Comparison of ENCODE assay signal across 33 cellular contexts in genomic region chr20:12433724-12434123, GRCh38.
"Had no signal": no experiment of that assay in that cellular context is flagged by ENCODE, and none has a peak within 500 bp of the region (broad histone marks: within the 10 kb centered on the region; RNA-seq: fewer than 3 reads in every experiment).

No MANE protein-coding gene starts in this region.

- H3K4me2 ChIP-seq: KMS-11 had no signal

- DNase-seq: Karpas-422, Kasumi-1, KBM-7, KG1, MG63, MM.1S, MV-4-11, NCI-H1048, NCI-H1092, NCI-H1092 treated with DMSO at 0.1 percent for 48 hours, NCI-H1105, NCI-H1105 treated with DMSO at 0.1 percent for 48 hours, NCI-H1417, NCI-H1417 treated with DMSO at 0.1 percent for 48 hours, NCI-H1436, NCI-H1436 treated with DMSO at 0.1 percent for 48 hours, NCI-H146, NCI-H1694, NCI-H1694 treated with DMSO at 0.1 percent for 48 hours, NCI-H187, NCI-H187 treated with DMSO at 0.1 percent for 48 hours, NCI-H1930, NCI-H2029, NCI-H2029 treated with DMSO at 0.1 percent for 48 hours, NCI-H2081, NCI-H2081 treated with DMSO at 0.1 percent for 48 hours, NCI-H2107, NCI-H2171 treated with DMSO at 0.1 percent for 48 hours, NCI-H2227 treated with DMSO at 0.1 percent for 48 hours, NCI-H226, NCI-H345, NCI-H446 treated with DMSO at 0.1 percent for 48 hours had no signal

- H3K36me3 ChIP-seq: MG63 had no signal

- H3K9ac ChIP-seq: KMS-11 had no signal

- H3K9me3 ChIP-seq: MG63 had no signal

- H3K27ac ChIP-seq: KMS-11 had no signal

- H3K4me3 ChIP-seq: MG63 had no signal

- H3K27me3 ChIP-seq: MG63 had no signal
